In genomic region chr2:68466361-68466777, GRCh38 we compare ENCODE assay signal across 8 cellular contexts. TPM values are rescaled to one million over a fixed set of nuclear protein-coding genes. Genes with fewer than 3 reads are reported as not detected.
A peak's percentile ranks its signal among the peaks of the same experiment; 100 is the strongest.
DNase-seq lines count a peak whose midpoint lies in the region; ATAC-seq and TF ChIP-seq lines count a peak whose summit lies in the region.

No MANE protein-coding gene starts in this region.

- peak overlapping the region; percentile 82 for H3K9ac ChIP-seq in BLaER1

- no peak for TF ChIP-seq POLR2A in suprapubic skin (IDR thresholded peaks at IDR 0.05)

- TF ChIP-seq CTCF in natural killer cell (IDR thresholded peaks at IDR 0.05) (no peak), suprapubic skin (IDR thresholded peaks at IDR 0.05) (no peak)

- no peak for TF ChIP-seq EP300 in suprapubic skin (IDR thresholded peaks at IDR 0.05)

- H3K27ac Mint-ChIP-seq in effector memory CD8-positive, alpha-beta T cell = peak overlapping the region; percentile 98
- peak overlapping the region; percentile 96 to 97 for H3K27ac Mint-ChIP-seq in natural killer cell

- DNase-seq in Kasumi-1 (lab: John Stamatoyannopoulos, UW) (peak; percentile 19 to 37), natural killer cell (peak; percentile 28), suprapubic skin (ENCODE audit: low spot score in 2 of 2) (no peak), GF-D8 (lab: John Stamatoyannopoulos, UW) (no peak), DMS153 (lab: John Stamatoyannopoulos, UW) (no peak)
- DNase-seq in activated CD4-positive, alpha-beta T cell treated with anti-CD3 and anti-CD28 coated beads, Interleukin-2, amount 50 U/mL, for 4 hours = peak; percentile 61 to 62
- DNase-seq in effector memory CD8-positive, alpha-beta T cell = peak; percentile 51 to 57 (median 55)

- ATAC-seq in effector memory CD8-positive, alpha-beta T cell (replicated peaks) = peak; percentile 16
- peak in 1 of 3 donors; percentile 3 for ATAC-seq in natural killer cell

- H3K4me2 ChIP-seq in BLaER1 = peak overlapping the region; percentile 91

- no peaks in the 10 kb centered on the region for H3K27me3 ChIP-seq in BLaER1
- H3K27me3 ChIP-seq in suprapubic skin = no peaks in the 10 kb centered on the region

- H3K4me1 Mint-ChIP-seq in effector memory CD8-positive, alpha-beta T cell (ENCODE audit: low read depth in 2 of 2) = peaks cover 24 to 29% of the 10 kb centered on the region in 2 donors
- H3K4me1 Mint-ChIP-seq in natural killer cell = peaks cover 12 to 25% of the 10 kb centered on the region in 2 donors

- H3K9me3 Mint-ChIP-seq in effector memory CD8-positive, alpha-beta T cell = no peaks in the 10 kb centered on the region
- no peaks in the 10 kb centered on the region for H3K9me3 Mint-ChIP-seq in natural killer cell

- no peaks in the 10 kb centered on the region for H4K20me1 ChIP-seq in BLaER1

- intact Hi-C loops in natural killer cell (cut with micrococcal nuclease) = loop anchor here (2.0 to 5.0 kb wide), 3 partner anchors 51 to 441 kb away; no protein-coding TSS in a partner anchor

- H3K4me1 ChIP-seq in BLaER1 (peaks cover 22% of the 10 kb centered on the region), suprapubic skin (peaks cover 60% of the 10 kb centered on the region)

- H3K36me3 ChIP-seq in BLaER1 (no peaks in the 10 kb centered on the region), suprapubic skin (no peaks in the 10 kb centered on the region)

- H3K9me3 ChIP-seq in BLaER1 = no peaks in the 10 kb centered on the region
- no peaks in the 10 kb centered on the region for H3K9me3 ChIP-seq in suprapubic skin

- H3K4me3 Mint-ChIP-seq in effector memory CD8-positive, alpha-beta T cell = peak overlapping the region; percentile 94 to 99
- peak overlapping the region; percentile 96 for H3K4me3 Mint-ChIP-seq in natural killer cell

- H3K4me3 ChIP-seq in BLaER1 (peak overlapping the region; percentile 78), suprapubic skin (peak overlapping the region; percentile 97)

- H3K36me3 Mint-ChIP-seq in effector memory CD8-positive, alpha-beta T cell (ENCODE audit: insufficient read depth) = peaks cover 13% of the 10 kb centered on the region
- H3K36me3 Mint-ChIP-seq in natural killer cell = no peaks in the 10 kb centered on the region

- H3K27me3 Mint-ChIP-seq in effector memory CD8-positive, alpha-beta T cell = no peaks in the 10 kb centered on the region
- H3K27me3 Mint-ChIP-seq in natural killer cell (ENCODE audit: low read depth in 2 of 2) = peaks cover 4 to 8% of the 10 kb centered on the region in 2 donors

- 5% methylated on average over 11 of the region's 11 CpGs for WGBS in suprapubic skin

- H3K27ac ChIP-seq in BLaER1 (peak overlapping the region; percentile 54; the same call in 1 of the 2 replicates), suprapubic skin (peak overlapping the region; percentile 92)

RNA-seq across cellular contexts. Expression of gene FBXO48, which starts 0.7 kb away (rescaled TPM):
- total RNA-seq in natural killer cell (1 to 10 TPM in 2 of 3 donors, under 1 TPM in 1; 0.96 to 1.3 (median 1.1) TPM), suprapubic skin (1 to 10 TPM; 1.1 to 2.7 (median 1.7) TPM)

RNA-seq across cellular contexts. Expression of gene APLF, which starts 1.0 kb away (rescaled TPM):
- total RNA-seq in natural killer cell (1 to 10 TPM; 2.2 to 4.3 (median 3.8) TPM), suprapubic skin (10 to 100 TPM in 2 of 4 donors, 1 to 10 TPM in 2; 8.8 to 10.5 (median 9.9) TPM)

Comparison
In these comparisons a context has a peak if more than half of its experiments do, and no peak if none do; other contexts are left out.
1. DNase-seq: peak in Kasumi-1 (2 of 2), activated CD4-positive, alpha-beta T cell treated with anti-CD3 and anti-CD28 coated beads, Interleukin-2, amount 50 U/mL, for 4 hours (2 of 2), effector memory CD8-positive, alpha-beta T cell (3 of 3) and natural killer cell (single experiment); none in suprapubic skin (0 of 2), GF-D8 (single experiment) and DMS153 (single experiment).